ENCODE assay signal across 1 cellular context in the genomic region with DNA sequence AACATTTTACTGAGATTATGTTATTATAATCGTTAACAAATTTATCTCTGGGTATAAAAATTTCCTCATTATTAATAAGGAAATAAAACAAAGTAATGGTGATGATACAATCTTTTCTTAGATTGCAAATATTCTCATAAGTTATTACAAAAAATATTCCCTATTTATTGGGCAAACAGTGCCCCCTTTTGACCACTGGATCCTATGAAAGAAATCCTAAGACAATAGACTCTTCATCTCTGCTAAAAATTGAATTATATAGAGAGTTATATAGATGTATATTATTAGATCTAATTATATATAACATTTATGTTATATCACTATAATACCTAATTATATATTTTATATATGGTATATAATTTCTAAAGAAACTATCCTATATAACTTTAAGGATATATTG.
TF ChIP-seq lines count a peak whose summit lies in the region.

No MANE protein-coding gene starts in this region.

TF ChIP-seq in WTC11, 78 proteins besides CTCF, POLR2A, EP300 and RAD21 (continued from another document):
- TF ChIP-seq ZNF512 (CRISPR knock-in tag; IDR thresholded peaks at IDR 0.05; ENCODE audit: borderline replicate concordance): no peak
- no peak for TF ChIP-seq RORB (CRISPR knock-in tag; IDR thresholded peaks at IDR 0.05)
